In genomic region chr21:45971487-45972352, GRCh38 we compare ENCODE assay signal across 1 cellular context.
TF ChIP-seq lines count a peak whose summit lies in the region.

No MANE protein-coding gene starts in this region.

TF ChIP-seq in GM23338, 12 proteins besides CTCF, POLR2A, EP300 and RAD21 (continued from another document):
- TF ChIP-seq ZNF462 (CRISPR knock-in tag; IDR thresholded peaks at IDR 0.05), result no peak
- TF ChIP-seq POLR2AphosphoS5 (IDR thresholded peaks at IDR 0.05; ENCODE audit: low read depth), result no peak
- TF ChIP-seq EZH2 (IDR thresholded peaks at IDR 0.05; ENCODE audit: low read depth, unreplicated experiment), result no peak
- no peak for TF ChIP-seq ZNF331 (CRISPR knock-in tag; IDR thresholded peaks at IDR 0.05; ENCODE audit: low read depth)
- TF ChIP-seq CREB1 (CRISPR knock-in tag; IDR thresholded peaks at IDR 0.05; ENCODE audit: low read depth), result no peak
- no peak for TF ChIP-seq JUNB (IDR thresholded peaks at IDR 0.05; ENCODE audit: unreplicated experiment)
- TF ChIP-seq ZNF114 (CRISPR knock-in tag; IDR thresholded peaks at IDR 0.05), result no peak
